1 cellular context compared by ENCODE assay signal in the genomic region with DNA sequence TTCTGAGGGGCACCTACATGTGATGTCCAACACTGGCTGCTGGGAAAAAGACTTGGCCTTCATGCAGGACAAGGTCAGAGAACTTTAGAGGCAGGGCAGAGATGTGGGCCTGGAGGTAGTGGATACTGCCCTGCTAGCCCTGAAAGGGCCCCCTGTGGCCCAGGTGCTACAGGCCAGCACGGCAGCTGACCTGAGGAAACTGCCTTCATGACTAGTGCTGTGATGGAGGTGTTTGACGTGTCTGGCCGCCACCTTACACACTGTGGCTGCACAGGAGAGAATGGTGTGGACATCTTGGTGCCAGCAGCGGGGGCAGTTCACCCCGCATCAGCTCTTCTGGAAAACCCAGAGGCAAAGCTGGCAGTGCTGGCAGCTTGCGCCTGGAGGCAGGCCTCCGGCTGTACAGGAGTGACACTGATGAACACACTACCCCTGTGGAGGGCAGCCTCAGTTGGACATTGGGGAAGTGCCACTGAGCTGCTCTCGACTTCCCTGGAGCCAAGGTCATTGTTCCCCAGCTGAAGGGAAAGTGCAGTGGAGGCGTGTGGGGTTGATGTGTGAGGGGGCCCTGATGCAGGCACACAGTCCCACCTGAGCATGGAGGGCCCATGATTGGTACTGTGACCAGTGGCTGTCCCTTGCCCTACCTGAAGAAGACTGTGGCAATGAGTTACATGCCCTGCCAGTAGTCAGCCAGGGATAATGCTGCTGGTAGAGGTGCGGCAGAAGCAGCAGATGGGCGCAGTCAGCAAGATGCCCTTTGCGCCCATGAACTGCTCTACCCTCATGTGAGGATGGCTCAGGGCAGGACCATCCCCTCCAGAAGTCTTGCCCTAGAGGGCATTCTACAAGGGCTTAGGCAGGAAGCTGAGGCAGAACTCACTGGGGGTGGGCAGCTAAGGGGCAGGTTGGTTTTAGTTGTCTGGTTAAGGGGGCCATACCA.
TF ChIP-seq lines count a peak whose summit lies in the region.

No MANE protein-coding gene starts in this region.

TF ChIP-seq in HepG2, 621 proteins besides CTCF, POLR2A, EP300 and RAD21:
- TF ChIP-seq AGO2 (optimal IDR thresholded peaks at IDR 0.05; ENCODE audit: low read depth, low read length) (peak; percentile 50), ZFAT (CRISPR knock-in tag; conservative IDR thresholded peaks at IDR 0.05) (no peak), ZBTB3 (CRISPR knock-in tag; IDR thresholded peaks at IDR 0.05; ENCODE audit: borderline replicate concordance, low read depth) (no peak), ZFYVE20 (CRISPR knock-in tag; IDR thresholded peaks at IDR 0.05; ENCODE audit: borderline replicate concordance, low read depth) (no peak), FOXK2 (IDR thresholded peaks at IDR 0.05) (no peak)
- TF ChIP-seq, protein P1, sequence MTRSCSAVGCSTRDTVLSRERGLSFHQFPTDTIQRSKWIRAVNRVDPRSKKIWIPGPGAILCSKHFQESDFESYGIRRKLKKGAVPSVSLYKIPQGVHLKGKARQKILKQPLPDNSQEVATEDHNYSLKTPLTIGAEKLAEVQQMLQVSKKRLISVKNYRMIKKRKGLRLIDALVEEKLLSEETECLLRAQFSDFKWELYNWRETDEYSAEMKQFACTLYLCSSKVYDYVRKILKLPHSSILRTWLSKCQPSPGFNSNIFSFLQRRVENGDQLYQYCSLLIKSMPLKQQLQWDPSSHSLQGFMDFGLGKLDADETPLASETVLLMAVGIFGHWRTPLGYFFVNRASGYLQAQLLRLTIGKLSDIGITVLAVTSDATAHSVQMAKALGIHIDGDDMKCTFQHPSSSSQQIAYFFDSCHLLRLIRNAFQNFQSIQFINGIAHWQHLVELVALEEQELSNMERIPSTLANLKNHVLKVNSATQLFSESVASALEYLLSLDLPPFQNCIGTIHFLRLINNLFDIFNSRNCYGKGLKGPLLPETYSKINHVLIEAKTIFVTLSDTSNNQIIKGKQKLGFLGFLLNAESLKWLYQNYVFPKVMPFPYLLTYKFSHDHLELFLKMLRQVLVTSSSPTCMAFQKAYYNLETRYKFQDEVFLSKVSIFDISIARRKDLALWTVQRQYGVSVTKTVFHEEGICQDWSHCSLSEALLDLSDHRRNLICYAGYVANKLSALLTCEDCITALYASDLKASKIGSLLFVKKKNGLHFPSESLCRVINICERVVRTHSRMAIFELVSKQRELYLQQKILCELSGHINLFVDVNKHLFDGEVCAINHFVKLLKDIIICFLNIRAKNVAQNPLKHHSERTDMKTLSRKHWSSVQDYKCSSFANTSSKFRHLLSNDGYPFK (CRISPR knock-in tag; IDR thresholded peaks at IDR 0.05; ENCODE audit: borderline replicate concordance): no peak
- TF ChIP-seq, protein P2, sequence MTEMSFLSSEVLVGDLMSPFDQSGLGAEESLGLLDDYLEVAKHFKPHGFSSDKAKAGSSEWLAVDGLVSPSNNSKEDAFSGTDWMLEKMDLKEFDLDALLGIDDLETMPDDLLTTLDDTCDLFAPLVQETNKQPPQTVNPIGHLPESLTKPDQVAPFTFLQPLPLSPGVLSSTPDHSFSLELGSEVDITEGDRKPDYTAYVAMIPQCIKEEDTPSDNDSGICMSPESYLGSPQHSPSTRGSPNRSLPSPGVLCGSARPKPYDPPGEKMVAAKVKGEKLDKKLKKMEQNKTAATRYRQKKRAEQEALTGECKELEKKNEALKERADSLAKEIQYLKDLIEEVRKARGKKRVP (CRISPR knock-in tag; IDR thresholded peaks at IDR 0.05): no peak
